In genomic region chrX:154485150-154486051, GRCh38 we compare ENCODE assay signal across 1 cellular context.
TF ChIP-seq lines count a peak whose summit lies in the region.

No MANE protein-coding gene starts in this region.

TF ChIP-seq in endothelial cell of umbilical vein, 7 proteins besides CTCF, POLR2A, EP300 and RAD21 (continued from another document):
- TF ChIP-seq MAX (IDR thresholded peaks at IDR 0.05; ENCODE audit: insufficient read depth, insufficient read length) (no peak), JUN (IDR thresholded peaks at IDR 0.05; ENCODE audit: borderline replicate concordance, insufficient read depth, insufficient read length, low read depth) (no peak), GATA2 (IDR thresholded peaks at IDR 0.05; ENCODE audit: insufficient read depth, insufficient read length, low read depth, low read length) (no peak), MYC (IDR thresholded peaks at IDR 0.05; ENCODE audit: low read depth, low read length) (no peak)
